ENCODE assay signal across 30 cellular contexts in genomic region chr3:35549690-35550089, GRCh38.
A peak's percentile ranks its signal among the peaks of the same experiment; 100 is the strongest.
DNase-seq lines count a peak whose midpoint lies in the region; ATAC-seq and TF ChIP-seq lines count a peak whose summit lies in the region.
"Had no signal": no experiment of that assay in that cellular context is flagged by ENCODE, and none has a peak within 500 bp of the region (broad histone marks: within the 10 kb centered on the region; RNA-seq: fewer than 3 reads in every experiment).

No MANE protein-coding gene starts in this region.

- H3K9me3 Mint-ChIP-seq in osteocyte (ENCODE audit: unreplicated experiment), result no peaks in the 10 kb centered on the region
- H3K9me3 Mint-ChIP-seq: naive B cell had no signal

- no peak for ATAC-seq in upper lobe of right lung
- ATAC-seq: activated CD4-positive, alpha-beta T cell treated with anti-CD3 and anti-CD28 coated beads for 36 hours; foreskin keratinocyte; heart right ventricle; lower lobe of right lung had no signal

- H3K27ac Mint-ChIP-seq in osteocyte (ENCODE audit: unreplicated experiment), result peak overlapping the region; percentile 64
- H3K27ac Mint-ChIP-seq: activated CD4-positive, alpha-beta T cell treated with anti-CD3 and anti-CD28 coated beads for 36 hours; activated naive CD8-positive, alpha-beta T cell; CD4-positive, CD25-positive, alpha-beta regulatory T cell; naive B cell had no signal

- no peaks in the 10 kb centered on the region for H3K36me3 Mint-ChIP-seq in osteocyte (ENCODE audit: unreplicated experiment)
- H3K36me3 Mint-ChIP-seq: activated naive CD8-positive, alpha-beta T cell; CD4-positive, CD25-positive, alpha-beta regulatory T cell; naive B cell had no signal

- DNase-seq in DMS79 treated with DMSO at 0.1 percent for 48 hours (lab: John Stamatoyannopoulos, UW) (peak; percentile 2), DMS79 (lab: John Stamatoyannopoulos, UW) (no peak), LNCaP clone FGC (ENCODE audit: low read depth) (peak; percentile 51), cerebellum (ENCODE audit: low spot score) (peak; percentile 4), osteocyte (ENCODE audit: extremely low spot score, unreplicated experiment) (no peak), upper lobe of right lung (no peak), NOMO-1 treated with dmso at 0.1 percent for 144 hours (lab: John Stamatoyannopoulos, UW; ENCODE audit: unreplicated experiment) (no peak), GOT3 (lab: John Stamatoyannopoulos, UW) (no peak)
- DNase-seq: activated CD4-positive, alpha-beta T cell treated with anti-CD3 and anti-CD28 coated beads for 36 hours; activated effector memory CD4-positive, alpha-beta T cell treated with anti-CD3 and anti-CD28 coated beads, Interleukin-2, amount 50 U/mL, for 16 hours; activated T-cell treated with anti-CD3 and anti-CD28 coated beads, Interleukin-2, amount 50 U/mL, for 1 hour; Calu3; CD4-positive, CD25-positive, alpha-beta regulatory T cell; foreskin keratinocyte; GM23248; Karpas-422; lower lobe of right lung; midbrain; MV-4-11; naive B cell; NCI-H187; NCI-H2227 treated with DMSO at 0.1 percent for 48 hours; stimulated activated CD4-positive, alpha-beta T cell treated with anti-CD3 and anti-CD28 coated beads, Interleukin-4, amount 100 ng/mL, for 1 hour; T1000 had no signal

- H3K9me3 ChIP-seq in upper lobe of right lung, result no peaks in the 10 kb centered on the region
- H3K9me3 ChIP-seq: esophagus muscularis mucosa, heart right ventricle, lower lobe of right lung, neutrophil had no signal

- H3K27me3 ChIP-seq in upper lobe of right lung, result no peaks in the 10 kb centered on the region
- H3K27me3 ChIP-seq: esophagus muscularis mucosa, foreskin keratinocyte, heart right ventricle, neutrophil had no signal

- H3K36me3 ChIP-seq in upper lobe of right lung, result no peaks in the 10 kb centered on the region
- H3K36me3 ChIP-seq: esophagus muscularis mucosa, heart right ventricle, lower lobe of right lung, neutrophil had no signal

- intact Hi-C loops in upper lobe of right lung (cut with DNase I), result no loop called here

- no peaks in the 10 kb centered on the region for H3K27me3 Mint-ChIP-seq in osteocyte (ENCODE audit: unreplicated experiment)
- H3K27me3 Mint-ChIP-seq: activated CD4-positive, alpha-beta T cell treated with anti-CD3 and anti-CD28 coated beads for 36 hours; activated naive CD8-positive, alpha-beta T cell; CD4-positive, CD25-positive, alpha-beta regulatory T cell; naive B cell had no signal

- H3K27ac ChIP-seq in upper lobe of right lung, result no peak overlapping the region
- H3K27ac ChIP-seq: 22Rv1, esophagus muscularis mucosa, foreskin keratinocyte, GM23248, heart right ventricle, lower lobe of right lung, neutrophil, VCaP had no signal

- H3K4me1 ChIP-seq in upper lobe of right lung, result no peaks in the 10 kb centered on the region
- H3K4me1 ChIP-seq: esophagus muscularis mucosa, foreskin keratinocyte, heart right ventricle, lower lobe of right lung had no signal

- H3K4me1 Mint-ChIP-seq in osteocyte (ENCODE audit: unreplicated experiment), result peaks cover 14% of the 10 kb centered on the region
- H3K4me1 Mint-ChIP-seq: activated CD4-positive, alpha-beta T cell treated with anti-CD3 and anti-CD28 coated beads for 36 hours; CD4-positive, CD25-positive, alpha-beta regulatory T cell; naive B cell had no signal

- H3K4me3 Mint-ChIP-seq in osteocyte (ENCODE audit: unreplicated experiment), result no peak overlapping the region
- H3K4me3 Mint-ChIP-seq: activated CD4-positive, alpha-beta T cell treated with anti-CD3 and anti-CD28 coated beads for 36 hours; activated naive CD8-positive, alpha-beta T cell; CD4-positive, CD25-positive, alpha-beta regulatory T cell; naive B cell had no signal

- H3K4me3 ChIP-seq in LNCaP clone FGC (ENCODE audit: low read depth, low read length), result no peak overlapping the region
- H3K4me3 ChIP-seq in upper lobe of right lung, result no peak overlapping the region
- H3K4me3 ChIP-seq: esophagus muscularis mucosa, GM23248, heart right ventricle, lower lobe of right lung had no signal

- TF ChIP-seq CTCF in LNCaP clone FGC (IDR thresholded peaks at IDR 0.05; ENCODE audit: control insufficient read depth, extremely low read depth, insufficient read depth) (no peak), osteocyte (IDR thresholded peaks at IDR 0.05) (no peak), upper lobe of right lung (IDR thresholded peaks at IDR 0.05) (no peak)

Comparison
In these comparisons a context has a peak if more than half of its experiments do, and no peak if none do; other contexts are left out.
1. DNase-seq: peak in DMS79 treated with DMSO at 0.1 percent for 48 hours (single experiment), LNCaP clone FGC (single experiment) and cerebellum (single experiment); none in DMS79 (single experiment), osteocyte (single experiment), upper lobe of right lung (single experiment), NOMO-1 treated with dmso at 0.1 percent for 144 hours (single experiment) and GOT3 (single experiment).